In the genomic region with DNA sequence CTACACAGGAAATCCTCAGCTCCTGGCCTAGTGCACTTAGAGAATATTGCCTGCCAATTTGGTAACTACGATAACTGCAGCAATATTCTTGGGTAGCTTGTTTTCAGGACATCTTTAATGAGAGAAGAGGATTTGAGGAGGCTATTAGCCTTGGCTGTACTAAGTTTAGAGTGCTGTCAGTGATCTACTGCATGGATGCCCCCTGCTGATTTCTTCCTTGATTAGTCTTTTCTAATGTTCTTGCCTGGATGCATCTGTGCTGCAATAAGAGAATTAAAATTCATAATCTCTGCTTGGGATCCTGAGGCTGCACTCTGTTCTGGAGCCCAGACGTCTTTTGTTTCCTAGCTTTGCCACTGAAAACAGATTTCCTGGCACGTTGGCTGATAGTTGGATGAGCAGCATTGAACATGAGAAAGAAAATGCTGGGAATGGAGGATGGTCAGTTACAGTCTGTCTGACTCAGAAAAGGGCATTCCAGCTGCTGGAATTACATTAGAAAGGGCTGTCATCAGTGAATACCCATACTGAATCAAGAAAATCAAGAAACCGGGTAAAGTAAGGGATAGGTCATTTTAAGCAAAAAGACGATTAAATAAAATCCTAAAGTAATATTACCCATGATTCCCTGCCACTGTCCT, we compare ENCODE assay signal across 22 cellular contexts.
DNase-seq lines count a peak whose midpoint lies in the region.
"Had no signal": no experiment of that assay in that cellular context is flagged by ENCODE, and none has a peak within 500 bp of the region (broad histone marks: within the 10 kb centered on the region; RNA-seq: fewer than 3 reads in every experiment).

No MANE protein-coding gene starts in this region.

- no peaks in the 10 kb centered on the region for H3K4me1 Mint-ChIP-seq in activated T-cell treated with anti-CD3 and anti-CD28 coated beads, Interleukin-2, amount 50 U/mL, for 24 hours (ENCODE audit: low read depth)
- H3K4me1 Mint-ChIP-seq: CD14-positive monocyte, memory B cell, natural killer cell, T-cell had no signal

- no peak overlapping the region for H3K4me3 ChIP-seq in adipocyte (ENCODE audit: low read length)
- no peak overlapping the region for H3K4me3 ChIP-seq in subcutaneous abdominal adipose tissue (ENCODE audit: low read depth in 1 of 5, low read length in 5 of 5)
- H3K4me3 ChIP-seq: uterus had no signal

- H3K27me3 ChIP-seq in adipocyte (replicated peaks; ENCODE audit: control insufficient read depth, insufficient read depth, low read length) (no peaks in the 10 kb centered on the region), subcutaneous abdominal adipose tissue (ENCODE audit: control insufficient read depth in 5 of 5, insufficient read depth in 4 of 5, low read length in 5 of 5) (no peaks in the 10 kb centered on the region)
- H3K27me3 ChIP-seq: foreskin keratinocyte, uterus had no signal

- H3K4me1 ChIP-seq in adipocyte (ENCODE audit: control insufficient read depth, insufficient read depth, low read length) = peaks cover 10% of the 10 kb centered on the region
- H3K4me1 ChIP-seq in subcutaneous abdominal adipose tissue (ENCODE audit: control insufficient read depth in 5 of 5, insufficient read depth in 5 of 5, low read length in 5 of 5) = peaks cover 0 to 37% (median 32%) of the 10 kb centered on the region in 5 donors
- H3K4me1 ChIP-seq: foreskin keratinocyte, uterus had no signal

- no peak overlapping the region for H3K4me3 Mint-ChIP-seq in activated T-cell treated with anti-CD3 and anti-CD28 coated beads, Interleukin-2, amount 50 U/mL, for 24 hours
- H3K4me3 Mint-ChIP-seq: CD14-positive monocyte, memory B cell, natural killer cell, T-cell had no signal

- peaks cover 4% of the 10 kb centered on the region for H3K9me3 Mint-ChIP-seq in activated T-cell treated with anti-CD3 and anti-CD28 coated beads, Interleukin-2, amount 50 U/mL, for 24 hours
- H3K9me3 Mint-ChIP-seq: memory B cell had no signal

- H3K9ac ChIP-seq in adipocyte (ENCODE audit: low read length) = no peak overlapping the region
- H3K9ac ChIP-seq in subcutaneous abdominal adipose tissue (ENCODE audit: low read length in 5 of 5) = no peak overlapping the region

- H3K36me3 ChIP-seq in adipocyte (ENCODE audit: control insufficient read depth, insufficient read depth, low read length, severe bottlenecking) = no peaks in the 10 kb centered on the region
- H3K36me3 ChIP-seq in subcutaneous abdominal adipose tissue (ENCODE audit: control insufficient read depth in 5 of 5, insufficient read depth in 5 of 5, low read length in 5 of 5) = no peaks in the 10 kb centered on the region
- H3K36me3 ChIP-seq: uterus had no signal

- peak overlapping the region; percentile 43 for H3K27ac ChIP-seq in subcutaneous abdominal adipose tissue (ENCODE audit: low read depth, low read length)
- H3K27ac ChIP-seq: foreskin keratinocyte, uterus had no signal

- no peak overlapping the region for H3K27ac Mint-ChIP-seq in activated T-cell treated with anti-CD3 and anti-CD28 coated beads, Interleukin-2, amount 50 U/mL, for 24 hours
- H3K27ac Mint-ChIP-seq: memory B cell, natural killer cell, progenitor cell of endocrine pancreas, T-cell had no signal

- no peaks in the 10 kb centered on the region for H3K36me3 Mint-ChIP-seq in activated T-cell treated with anti-CD3 and anti-CD28 coated beads, Interleukin-2, amount 50 U/mL, for 24 hours (ENCODE audit: low read depth)
- H3K36me3 Mint-ChIP-seq: CD14-positive monocyte, memory B cell, natural killer cell, T-cell had no signal

- no peaks in the 10 kb centered on the region for H3K27me3 Mint-ChIP-seq in activated T-cell treated with anti-CD3 and anti-CD28 coated beads, Interleukin-2, amount 50 U/mL, for 24 hours
- H3K27me3 Mint-ChIP-seq: memory B cell, progenitor cell of endocrine pancreas, T-cell had no signal

- H3K9me3 ChIP-seq in adipocyte (ENCODE audit: control insufficient read depth, low read length) = no peaks in the 10 kb centered on the region
- no peaks in the 10 kb centered on the region for H3K9me3 ChIP-seq in subcutaneous abdominal adipose tissue (ENCODE audit: control insufficient read depth in 5 of 5, low read length in 5 of 5)
- H3K9me3 ChIP-seq: uterus had no signal

- peak; percentile 40 for DNase-seq in NCI-H187 treated with DMSO at 0.1 percent for 48 hours (lab: John Stamatoyannopoulos, UW)
- no peak for DNase-seq in NCI-H187 (lab: John Stamatoyannopoulos, UW)
- peak; percentile 39 for DNase-seq in adipocyte (ENCODE audit: low read depth)
- peak; percentile 31 for DNase-seq in hepatic stellate cell (ENCODE audit: low spot score)
- DNase-seq in activated CD8-positive, alpha-beta memory T cell treated with anti-CD3 and anti-CD28 coated beads for 24 hours = no peak
- DNase-seq in activated T-cell treated with anti-CD3 and anti-CD28 coated beads, Interleukin-2, amount 50 U/mL, for 24 hours = no peak
- no peak for DNase-seq in DMS114 treated with DMSO at 0.1 percent for 48 hours (lab: John Stamatoyannopoulos, UW; ENCODE audit: unreplicated experiment)
- DNase-seq: activated CD4-positive, alpha-beta T cell treated with anti-CD3 and anti-CD28 coated beads for 48 hours; activated gamma-delta T cell treated with Interleukin-2 at 50 U/mL for 16 hours; DMS153; foreskin keratinocyte; kidney; natural killer cell; NCI-H2029 treated with DMSO at 0.1 percent for 48 hours; NCI-H526; stimulated activated CD4-positive, alpha-beta T cell treated with anti-CD3 and anti-CD28 coated beads, Interleukin-4, amount 100 ng/mL, for 24 hours; T-cell; uterus had no signal

Comparison
In these comparisons a context has a peak if more than half of its experiments do, and no peak if none do; other contexts are left out.
1. DNase-seq: peak in NCI-H187 treated with DMSO at 0.1 percent for 48 hours (single experiment), adipocyte (single experiment) and hepatic stellate cell (single experiment); none in NCI-H187 (0 of 2), activated CD8-positive, alpha-beta memory T cell treated with anti-CD3 and anti-CD28 coated beads for 24 hours (single experiment), activated T-cell treated with anti-CD3 and anti-CD28 coated beads, Interleukin-2, amount 50 U/mL, for 24 hours (single experiment) and DMS114 treated with DMSO at 0.1 percent for 48 hours (single experiment).